ENCODE assay signal across 8 cellular contexts in genomic region chr3:190017575-190018288, GRCh38.
DNase-seq lines count a peak whose midpoint lies in the region; ATAC-seq and TF ChIP-seq lines count a peak whose summit lies in the region.

No MANE protein-coding gene starts in this region.

- H3K4me3 Mint-ChIP-seq in osteocyte (ENCODE audit: unreplicated experiment): no peak overlapping the region
- H3K4me3 Mint-ChIP-seq in stimulated activated naive B cell treated with anti-CD40 and anti-IgM and Interleukin-4, amounts not matched to agents 10 μg/mL and 1 μg/mL and 100 μg/mL, for 72 hours: no peak overlapping the region

- H3K9me3 Mint-ChIP-seq in osteocyte (ENCODE audit: unreplicated experiment): no peaks in the 10 kb centered on the region
- H3K9me3 Mint-ChIP-seq in stimulated activated naive B cell treated with anti-CD40 and anti-IgM and Interleukin-4, amounts not matched to agents 10 μg/mL and 1 μg/mL and 100 μg/mL, for 72 hours: peaks cover 0 to 2% of the 10 kb centered on the region in 2 donors

- TF ChIP-seq CTCF in osteocyte (IDR thresholded peaks at IDR 0.05): peak; percentile 65

- H3K27ac Mint-ChIP-seq in osteocyte (ENCODE audit: unreplicated experiment): peak overlapping the region; percentile 85
- no peak overlapping the region for H3K27ac Mint-ChIP-seq in stimulated activated naive B cell treated with anti-CD40 and anti-IgM and Interleukin-4, amounts not matched to agents 10 μg/mL and 1 μg/mL and 100 μg/mL, for 72 hours

- H3K4me1 Mint-ChIP-seq in osteocyte (ENCODE audit: unreplicated experiment): peaks cover 80% of the 10 kb centered on the region
- H3K4me1 Mint-ChIP-seq in stimulated activated naive B cell treated with anti-CD40 and anti-IgM and Interleukin-4, amounts not matched to agents 10 μg/mL and 1 μg/mL and 100 μg/mL, for 72 hours: no peaks in the 10 kb centered on the region

- H3K27me3 Mint-ChIP-seq in osteocyte (ENCODE audit: unreplicated experiment): no peaks in the 10 kb centered on the region
- H3K27me3 Mint-ChIP-seq in stimulated activated naive B cell treated with anti-CD40 and anti-IgM and Interleukin-4, amounts not matched to agents 10 μg/mL and 1 μg/mL and 100 μg/mL, for 72 hours: no peaks in the 10 kb centered on the region

- DNase-seq in GM04504 (ENCODE audit: low read depth) (peak; percentile 50), NCI-H1105 treated with DMSO at 0.1 percent for 48 hours (lab: John Stamatoyannopoulos, UW) (peak; percentile 43), dermis blood vessel endothelial cell (peak; percentile 88), osteocyte (ENCODE audit: extremely low spot score, unreplicated experiment) (no peak)
- DNase-seq in activated CD8-positive, alpha-beta memory T cell treated with anti-CD3 and anti-CD28 coated beads for 24 hours: no peak
- no peak for DNase-seq in stimulated activated naive B cell treated with anti-CD40 and anti-IgM and Interleukin-4, amounts not matched to agents 10 μg/mL and 1 μg/mL and 100 μg/mL, for 72 hours

- no peak for ATAC-seq in GM21576 (IDR thresholded peaks at IDR 0.05; ENCODE audit: unreplicated experiment)
- no peak for ATAC-seq in stimulated activated naive B cell treated with anti-CD40 and anti-IgM and Interleukin-4, amounts not matched to agents 10 μg/mL and 1 μg/mL and 100 μg/mL, for 72 hours (replicated peaks)
- no peak for ATAC-seq in HG03354 (IDR thresholded peaks at IDR 0.05; ENCODE audit: poor library complexity, severe bottlenecking, unreplicated experiment)

- H3K36me3 Mint-ChIP-seq in osteocyte (ENCODE audit: unreplicated experiment): peaks cover 1% of the 10 kb centered on the region
- no peaks in the 10 kb centered on the region for H3K36me3 Mint-ChIP-seq in stimulated activated naive B cell treated with anti-CD40 and anti-IgM and Interleukin-4, amounts not matched to agents 10 μg/mL and 1 μg/mL and 100 μg/mL, for 72 hours

Comparison
In these comparisons a context has a peak if more than half of its experiments do, and no peak if none do; other contexts are left out.
1. DNase-seq: peak in GM04504 (single experiment), NCI-H1105 treated with DMSO at 0.1 percent for 48 hours (single experiment) and dermis blood vessel endothelial cell (single experiment); none in osteocyte (single experiment), activated CD8-positive, alpha-beta memory T cell treated with anti-CD3 and anti-CD28 coated beads for 24 hours (single experiment) and stimulated activated naive B cell treated with anti-CD40 and anti-IgM and Interleukin-4, amounts not matched to agents 10 μg/mL and 1 μg/mL and 100 μg/mL, for 72 hours (single experiment).